ENCODE assay signal across 8 cellular contexts in the genomic region with DNA sequence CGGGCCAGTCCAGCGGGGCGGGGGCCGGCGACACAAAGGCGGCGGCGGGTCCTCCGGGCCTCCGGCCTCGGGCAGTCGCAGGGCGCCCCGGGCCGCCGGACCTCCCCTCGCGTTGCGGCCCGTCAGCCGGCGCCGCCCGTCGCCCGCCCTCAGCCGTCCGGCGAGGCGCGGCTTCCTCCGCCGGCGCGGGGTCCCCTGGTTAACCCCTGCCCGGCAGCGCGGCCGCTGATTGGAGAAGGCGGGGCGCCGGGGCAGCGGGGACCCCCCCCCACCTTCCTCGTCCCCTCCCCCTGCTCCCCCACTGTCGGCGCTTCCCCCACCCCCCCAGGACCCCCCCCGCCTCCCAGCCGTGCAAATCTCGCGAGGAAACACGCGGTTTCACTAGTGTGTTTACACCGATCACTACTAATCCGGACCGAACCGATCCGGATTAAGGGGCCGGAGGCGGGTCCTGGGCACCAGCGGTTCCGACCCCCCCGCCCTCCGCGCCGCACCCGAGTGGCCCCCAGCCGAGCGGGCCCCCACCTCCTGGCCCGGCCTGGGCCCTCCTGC. TPM values are rescaled to one million over a fixed set of nuclear protein-coding genes. Genes with fewer than 3 reads are reported as not detected.
A peak's percentile ranks its signal among the peaks of the same experiment; 100 is the strongest.
DNase-seq lines count a peak whose midpoint lies in the region; ATAC-seq and TF ChIP-seq lines count a peak whose summit lies in the region.
"Not testable (repeated sequence)": the region's sequence is repeated elsewhere in the genome, so short reads cannot be mapped to it uniquely, and the experiment has no call there.

A gene (plus strand): TSS at position 402 of the 552 bp plus-strand sequence. CDS start 2,301 bp downstream, outside the sequence.

- peak within 1 kb of the TSS; percentile 99 for H3K4me3 Mint-ChIP-seq in endothelial cell (ENCODE audit: unreplicated experiment)

- H3K9me3 ChIP-seq in OCI-LY3 (ENCODE audit: insufficient read depth, low read length); mesodermal cell (ENCODE audit: control insufficient read depth, low read length): not testable (repeated sequence)

- peak; percentile 71 for ATAC-seq in GM21390 (IDR thresholded peaks at IDR 0.05; ENCODE audit: unreplicated experiment)

- not testable (repeated sequence) for H4K20me1 ChIP-seq in OCI-LY3 (ENCODE audit: insufficient read depth, low read length)

- H3K4me3 ChIP-seq in OCI-LY3 (ENCODE audit: low read length) (peak within 1 kb of the TSS; percentile 88), mesodermal cell (ENCODE audit: extremely low read depth, insufficient read depth, low read length, poor library complexity, severe bottlenecking) (peak within 1 kb of the TSS; percentile 65)

- not testable (repeated sequence) for H3K36me3 ChIP-seq in OCI-LY3 (replicated peaks; ENCODE audit: low read depth, low read length)
- peaks cover 23% of the 10 kb centered on the region for H3K36me3 ChIP-seq in mesodermal cell (ENCODE audit: control insufficient read depth, insufficient read depth, low read length)

- peaks cover 65% of the 10 kb centered on the region for H3K79me2 ChIP-seq in OCI-LY3 (ENCODE audit: low read length)

- H2AFZ ChIP-seq in OCI-LY3 (ENCODE audit: low read depth, low read length): not testable (repeated sequence)

- H3K36me3 Mint-ChIP-seq in endothelial cell (ENCODE audit: low read depth, unreplicated experiment): peaks cover 13% of the 10 kb centered on the region

- DNase-seq in COLO829 (ENCODE audit: low spot score) (peak; percentile 75), HUDEP-2 (lab: John Stamatoyannopoulos, UW; ENCODE audit: unreplicated experiment in 76 of 76) (peak in 64 of 76 experiments; percentile 10 to 75 (median 50)), activated T-cell treated with anti-CD3 and anti-CD28 coated beads for 1 hour (ENCODE audit: low read depth) (peak; percentile 63), endothelial cell (ENCODE audit: low spot score) (peak; percentile 84)
- DNase-seq in stimulated activated CD8-positive, alpha-beta memory T cell treated with anti-CD3 and anti-CD28 coated beads, Interleukin-12 subunit alpha, Interleukin-12 subunit beta, amount 100 ng/mL, for 4 hours (ENCODE audit: low read depth): peak; percentile 67

- H3K27ac ChIP-seq in OCI-LY3 (ENCODE audit: low read length) (peak within 1 kb of the TSS; percentile 64), mesodermal cell (ENCODE audit: low read depth, low read length, severe bottlenecking) (peak within 1 kb of the TSS; percentile 72)

- 0 to 1% methylated on average over 28 to 33 of the region's 69 CpGs for WGBS in mesodermal cell (ENCODE audit: insufficient coverage in 2 of 2), 2 experiments

- H3K27ac Mint-ChIP-seq in endothelial cell (ENCODE audit: unreplicated experiment): peak within 1 kb of the TSS; percentile 98

- peaks cover 16% of the 10 kb centered on the region for H3K4me1 Mint-ChIP-seq in endothelial cell (ENCODE audit: unreplicated experiment)

- not testable (repeated sequence) for H3K9me3 Mint-ChIP-seq in endothelial cell (ENCODE audit: unreplicated experiment)

- peak within 1 kb of the TSS; percentile 83 for H3K9ac ChIP-seq in OCI-LY3 (ENCODE audit: low read length)

- not testable (repeated sequence) for H3K27me3 ChIP-seq in OCI-LY3 (ENCODE audit: low read depth, low read length)

- not testable (repeated sequence) for TF ChIP-seq CTCF in OCI-LY3 (IDR thresholded peaks at IDR 0.05; ENCODE audit: low read depth, low read length); endothelial cell (IDR thresholded peaks at IDR 0.05; ENCODE audit: unreplicated experiment)

- H3K4me1 ChIP-seq in OCI-LY3 (ENCODE audit: low read length): peaks cover 10% of the 10 kb centered on the region
- not testable (repeated sequence) for H3K4me1 ChIP-seq in mesodermal cell (ENCODE audit: control insufficient read depth, insufficient read depth, low read length, poor library complexity, severe bottlenecking)

- H3K4me2 ChIP-seq in OCI-LY3 (ENCODE audit: low read length): peak within 1 kb of the TSS; percentile 87

- peaks cover 12% of the 10 kb centered on the region for H3K27me3 Mint-ChIP-seq in endothelial cell (ENCODE audit: unreplicated experiment)

RNA-seq across cellular contexts. Expression of the gene that starts here (rescaled TPM):
- total RNA-seq in endothelial cell (ENCODE audit: unreplicated experiment): 47.5 TPM
- 39.1 TPM for polyA plus RNA-seq in mesodermal cell (2013, experiment 1 of 2)
- polyA plus RNA-seq in mesodermal cell (2013, experiment 2 of 2): 41.6 TPM

Comparison
In these comparisons a context has a peak if more than half of its experiments do, and no peak if none do; other contexts are left out.
1. Peak in every context shown above with its lines: DNase-seq, ATAC-seq, H3K4me3 ChIP-seq and H3K27ac ChIP-seq.